Comparison of ENCODE assay signal across 19 cellular contexts in the genomic region with DNA sequence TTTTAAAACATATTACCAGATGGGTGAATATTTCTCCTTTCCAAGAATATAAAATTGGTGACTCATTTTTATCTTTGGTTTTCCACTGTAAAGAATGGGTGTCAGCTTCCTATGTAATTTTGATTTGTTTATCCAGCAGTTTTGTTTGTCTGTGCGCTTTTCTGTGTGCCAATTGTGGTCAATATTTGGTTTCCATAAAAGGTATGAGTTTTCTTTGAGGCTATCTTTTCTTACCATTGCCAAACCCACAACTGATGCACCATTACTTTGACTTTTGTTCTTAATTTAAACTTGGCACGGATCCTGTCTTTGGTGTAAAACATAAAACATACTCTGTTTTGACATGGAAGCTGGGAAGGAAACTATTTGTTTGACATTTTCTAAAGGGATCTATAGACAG.
DNase-seq lines count a peak whose midpoint lies in the region; ATAC-seq and TF ChIP-seq lines count a peak whose summit lies in the region.
"Had no signal": no experiment of that assay in that cellular context is flagged by ENCODE, and none has a peak within 500 bp of the region (broad histone marks: within the 10 kb centered on the region; RNA-seq: fewer than 3 reads in every experiment).

No MANE protein-coding gene starts in this region.

- H3K4me3 Mint-ChIP-seq in chondrocyte (ENCODE audit: unreplicated experiment) (no peak overlapping the region), osteocyte (ENCODE audit: unreplicated experiment) (no peak overlapping the region)
- H3K4me3 Mint-ChIP-seq: brain, CD14-positive monocyte, endodermal cell, neural crest cell had no signal

- H3K4me1 ChIP-seq in KMS-11 (ENCODE audit: low read depth, poor library complexity, severe bottlenecking): peaks cover 37% of the 10 kb centered on the region
- H3K4me1 ChIP-seq in ovary (ENCODE audit: insufficient read depth): no peaks in the 10 kb centered on the region
- H3K4me1 ChIP-seq: Peyer's patch had no signal

- H4K20me1 ChIP-seq in KMS-11 (ENCODE audit: insufficient read depth): no peaks in the 10 kb centered on the region

- H3K9me3 Mint-ChIP-seq in chondrocyte (ENCODE audit: low read depth): no peaks in the 10 kb centered on the region
- peaks cover 4% of the 10 kb centered on the region for H3K9me3 Mint-ChIP-seq in osteocyte (ENCODE audit: unreplicated experiment)
- H3K9me3 Mint-ChIP-seq: endodermal cell had no signal

- H3K36me3 Mint-ChIP-seq in chondrocyte (ENCODE audit: low read depth) (no peaks in the 10 kb centered on the region), osteocyte (ENCODE audit: unreplicated experiment) (no peaks in the 10 kb centered on the region)
- H3K36me3 Mint-ChIP-seq: brain, CD14-positive monocyte had no signal

- H3K4me2 ChIP-seq in KMS-11: peak overlapping the region; percentile 69

- WGBS in ovary, 3 donors: 8 to 26% (median 14%) methylated on average over 2 of the region's 2 CpGs

- no peak for TF ChIP-seq EP300 in ovary (IDR thresholded peaks at IDR 0.05)

- no peak overlapping the region for H3K9ac ChIP-seq in KMS-11

- H3K36me3 ChIP-seq in KMS-11 (ENCODE audit: insufficient read depth): no peaks in the 10 kb centered on the region
- no peaks in the 10 kb centered on the region for H3K36me3 ChIP-seq in ovary
- H3K36me3 ChIP-seq: Peyer's patch had no signal

- ATAC-seq in HG03196 (IDR thresholded peaks at IDR 0.05; ENCODE audit: unreplicated experiment): no peak
- ATAC-seq: HCT116 had no signal

- H3K4me3 ChIP-seq in KMS-11 (IDR thresholded peaks at IDR 0.05; ENCODE audit: insufficient read depth, low read depth, low read length): no peak overlapping the region
- H3K4me3 ChIP-seq in ovary: no peak overlapping the region
- H3K4me3 ChIP-seq: Peyer's patch had no signal

- intact Hi-C loops in ovary (cut with DNase I): no loop called here

- DNase-seq in NCI-H345 treated with DMSO at 0.1 percent for 48 hours (lab: John Stamatoyannopoulos, UW; ENCODE audit: unreplicated experiment) (peak; percentile 11), chondrocyte (ENCODE audit: low spot score) (no peak), osteocyte (ENCODE audit: extremely low spot score, unreplicated experiment) (no peak), NCI-H526 (lab: John Stamatoyannopoulos, UW) (no peak), ovary (no peak)
- DNase-seq: activated CD4-positive, alpha-beta T cell treated with anti-CD3 and anti-CD28 coated beads, Interleukin-2, amount 50 U/mL, for 1 hour; endodermal cell; hypothalamus; NCI-H187 treated with DMSO at 0.1 percent for 48 hours; Peyer's patch; small intestine; T-helper 2 cell had no signal

- H3K79me2 ChIP-seq in KMS-11 (ENCODE audit: insufficient read depth, low read depth): no peaks in the 10 kb centered on the region

- TF ChIP-seq POLR2A in ovary (IDR thresholded peaks at IDR 0.05): no peak

- no peak overlapping the region for H2AFZ ChIP-seq in KMS-11 (ENCODE audit: low read depth)

- H3K27ac Mint-ChIP-seq in chondrocyte (ENCODE audit: unreplicated experiment) (peak overlapping the region; percentile 46), osteocyte (ENCODE audit: unreplicated experiment) (peak overlapping the region; percentile 19)
- H3K27ac Mint-ChIP-seq: activated T-helper 2 cell treated with anti-CD3 and anti-CD28 coated beads, Interferon-gamma antibody, Interleukin-2, Interleukin-4, amounts not matched to agents 10 μg/mL and 5 μg/mL and 100 μg/mL, durations not matched to agents 14 hours and 24 hours and 36 hours; CD14-positive monocyte; endodermal cell had no signal

- H3K4me1 Mint-ChIP-seq in chondrocyte (ENCODE audit: low read depth): peaks cover 16% of the 10 kb centered on the region
- H3K4me1 Mint-ChIP-seq in osteocyte (ENCODE audit: unreplicated experiment): peaks cover 21% of the 10 kb centered on the region
- H3K4me1 Mint-ChIP-seq: CD14-positive monocyte, neural crest cell had no signal

- no peaks in the 10 kb centered on the region for H3K27me3 ChIP-seq in KMS-11 (ENCODE audit: insufficient read depth, low read depth)
- no peaks in the 10 kb centered on the region for H3K27me3 ChIP-seq in ovary
- H3K27me3 ChIP-seq: Peyer's patch had no signal

- H3K27me3 Mint-ChIP-seq in chondrocyte (ENCODE audit: low read depth) (peaks cover 2% of the 10 kb centered on the region), osteocyte (ENCODE audit: unreplicated experiment) (peaks cover 19% of the 10 kb centered on the region)
- H3K27me3 Mint-ChIP-seq: brain had no signal

- H3K27ac ChIP-seq in KMS-11 (no peak overlapping the region; the same call in 1 of the 2 replicates), ovary (no peak overlapping the region)
- H3K27ac ChIP-seq: Peyer's patch had no signal

- TF ChIP-seq CTCF in KMS-11 (conservative IDR thresholded peaks at IDR 0.05; ENCODE audit: low read depth, low read length) (no peak), chondrocyte (IDR thresholded peaks at IDR 0.05) (no peak), osteocyte (IDR thresholded peaks at IDR 0.05) (no peak), ovary (IDR thresholded peaks at IDR 0.05) (no peak)

- H3K9me3 ChIP-seq in ovary: no peaks in the 10 kb centered on the region
- H3K9me3 ChIP-seq: Peyer's patch had no signal
